1 cellular context compared by ENCODE assay signal in genomic region chr3:57696861-57697321, GRCh38.
TF ChIP-seq lines count a peak whose summit lies in the region.

No MANE protein-coding gene starts in this region.

TF ChIP-seq in IMR-90, 13 proteins besides CTCF, POLR2A, EP300 and RAD21 (continued from another document):
- TF ChIP-seq CEBPB (IDR thresholded peaks at IDR 0.05; ENCODE audit: low read depth, low read length) (no peak), MAZ (IDR thresholded peaks at IDR 0.05; ENCODE audit: borderline replicate concordance, low read depth, low read length) (no peak)
